Comparison of ENCODE assay signal across 1 cellular context in genomic region chr11:71986131-71986530, GRCh38.
TF ChIP-seq lines count a peak whose summit lies in the region.

No MANE protein-coding gene starts in this region.

TF ChIP-seq in K562, 482 proteins besides CTCF, POLR2A, EP300 and RAD21:
- TF ChIP-seq ZNF133 (CRISPR knock-in tag; IDR thresholded peaks at IDR 0.05), result no peak
- no peak for TF ChIP-seq TRIM25 (IDR thresholded peaks at IDR 0.05; ENCODE audit: borderline replicate concordance)
- no peak for TF ChIP-seq THRAP3 (IDR thresholded peaks at IDR 0.05; ENCODE audit: borderline replicate concordance)
- no peak for TF ChIP-seq ZNF696 (CRISPR knock-in tag; conservative IDR thresholded peaks at IDR 0.05)
- no peak for TF ChIP-seq ZFX (CRISPR knock-in tag; IDR thresholded peaks at IDR 0.05)
- TF ChIP-seq ZNF280B (CRISPR knock-in tag; IDR thresholded peaks at IDR 0.05), result no peak
- no peak for TF ChIP-seq DEAF1 (CRISPR knock-in tag; IDR thresholded peaks at IDR 0.05)
- TF ChIP-seq HEY1 (CRISPR knock-in tag; IDR thresholded peaks at IDR 0.05; ENCODE audit: borderline replicate concordance), result no peak
- TF ChIP-seq ARID1B (IDR thresholded peaks at IDR 0.05), result no peak
- TF ChIP-seq SMAD3 (CRISPR knock-in tag; conservative IDR thresholded peaks at IDR 0.05), result no peak
- no peak for TF ChIP-seq NFE2L1 (tag; IDR thresholded peaks at IDR 0.05; ENCODE audit: borderline replicate concordance, low read depth)
- TF ChIP-seq HMBOX1 (IDR thresholded peaks at IDR 0.05), result peak; percentile 81
- TF ChIP-seq ZNF785 (CRISPR knock-in tag; IDR thresholded peaks at IDR 0.05), result no peak
- no peak for TF ChIP-seq SMAD1 (IDR thresholded peaks at IDR 0.05; ENCODE audit: low read depth, low read length, partially characterized antibody)
- TF ChIP-seq ID3 (CRISPR knock-in tag; IDR thresholded peaks at IDR 0.05), result no peak
- no peak for TF ChIP-seq ID3 (tag; IDR thresholded peaks at IDR 0.05)
- TF ChIP-seq SRF (CRISPR knock-in tag; IDR thresholded peaks at IDR 0.05), result peak in 1 of 2 experiments; percentile 70; a peak in 1 of 4 replicates
- no peak for TF ChIP-seq ELF1 (tag; IDR thresholded peaks at IDR 0.05)
- TF ChIP-seq CHD4 (IDR thresholded peaks at IDR 0.05; ENCODE audit: insufficient read depth, insufficient replicate concordance, low read depth, low read length, poor library complexity, severe bottlenecking), result no peak
